Comparison of ENCODE assay signal across 28 cellular contexts in genomic region chr22:49719046-49719445, GRCh38.
"Had no signal": no experiment of that assay in that cellular context is flagged by ENCODE, and none has a peak within 500 bp of the region (broad histone marks: within the 10 kb centered on the region; RNA-seq: fewer than 3 reads in every experiment).

No MANE protein-coding gene starts in this region.

- H3K27ac ChIP-seq: adrenal gland, body of pancreas, coronary artery, dorsolateral prefrontal cortex, heart left ventricle, parathyroid adenoma, right atrium auricular region, SK-N-MC, tibial nerve, WERI-Rb-1 had no signal

- H3K36me3 ChIP-seq: adrenal gland, heart left ventricle, right atrium auricular region, tibial nerve, WERI-Rb-1 had no signal

- H3K9me3 Mint-ChIP-seq: activated naive CD8-positive, alpha-beta T cell treated with anti-CD3 and anti-CD28 coated beads for 36 hours; activated T-cell treated with anti-CD3 and anti-CD28 coated beads, Interleukin-2, amount 50 U/mL, for 4 hours; activated T-helper 17 cell treated with anti-CD3 and anti-CD28 coated beads, Interleukin-2, amount 50 U/mL, for 72 hours; immature natural killer cell; memory B cell; nephron had no signal

- H3K4me1 Mint-ChIP-seq: nephron had no signal

- DNase-seq: activated CD4-positive, alpha-beta T cell treated with anti-CD3 and anti-CD28 coated beads for 48 hours; activated CD4-positive, alpha-beta T cell treated with anti-CD3 and anti-CD28 coated beads, Interleukin-2, amount 50 U/mL, for 48 hours; activated naive CD4-positive, alpha-beta T cell; activated naive CD8-positive, alpha-beta T cell treated with anti-CD3 and anti-CD28 coated beads for 36 hours; activated T-cell treated with anti-CD3 and anti-CD28 coated beads, Interleukin-2, amount 50 U/mL, for 4 hours; aorta; body of pancreas; effector memory CD4-positive, alpha-beta T cell; heart left ventricle; hypothalamus; immature natural killer cell; kidney; stimulated activated CD4-positive, alpha-beta T cell treated with anti-CD3 and anti-CD28 coated beads, Interleukin-15, amount 100 ng/mL, for 24 hours; stimulated activated CD4-positive, alpha-beta T cell treated with anti-CD3 and anti-CD28 coated beads, Interleukin-2, amount 100 ng/mL, for 24 hours; stimulated activated naive CD4-positive, alpha-beta T cell; T1000; WERI-Rb-1 had no signal

- H3K9me3 ChIP-seq: adrenal gland, body of pancreas, heart left ventricle, right atrium auricular region had no signal

- H3K27me3 Mint-ChIP-seq: activated T-helper 17 cell treated with anti-CD3 and anti-CD28 coated beads, Interleukin-2, amount 50 U/mL, for 72 hours had no signal

- H3K4me3 ChIP-seq: adrenal gland, body of pancreas, coronary artery, dorsolateral prefrontal cortex, heart left ventricle, right atrium auricular region, SK-N-MC, tibial nerve had no signal

- H3K79me2 ChIP-seq: parathyroid adenoma had no signal

- H3K36me3 Mint-ChIP-seq: activated naive CD8-positive, alpha-beta T cell treated with anti-CD3 and anti-CD28 coated beads for 36 hours; immature natural killer cell had no signal

- H2AFZ ChIP-seq: parathyroid adenoma had no signal

- H3K27me3 ChIP-seq: right atrium auricular region had no signal

- H3K4me1 ChIP-seq: adrenal gland, body of pancreas, parathyroid adenoma, right atrium auricular region, tibial nerve had no signal

- H3K9ac ChIP-seq: parathyroid adenoma had no signal

- ATAC-seq: activated CD4-positive, CD25-positive, alpha-beta regulatory T cell treated with anti-CD3 and anti-CD28 coated beads, Interleukin-2, amount 50 U/mL, for 24 hours; activated T-cell treated with anti-CD3 and anti-CD28 coated beads, Interleukin-2, amount 50 U/mL, for 4 hours; activated T-helper 17 cell treated with anti-CD3 and anti-CD28 coated beads, Interleukin-2, amount 50 U/mL, for 72 hours; body of pancreas; heart left ventricle had no signal

- H3K4me3 Mint-ChIP-seq: activated naive CD8-positive, alpha-beta T cell treated with anti-CD3 and anti-CD28 coated beads for 36 hours; activated T-cell treated with anti-CD3 and anti-CD28 coated beads, Interleukin-2, amount 50 U/mL, for 4 hours; activated T-helper 17 cell treated with anti-CD3 and anti-CD28 coated beads, Interleukin-2, amount 50 U/mL, for 72 hours; immature natural killer cell; memory B cell; nephron had no signal

- H3K27ac Mint-ChIP-seq: activated naive CD8-positive, alpha-beta T cell treated with anti-CD3 and anti-CD28 coated beads for 36 hours; activated T-helper 17 cell treated with anti-CD3 and anti-CD28 coated beads, Interleukin-2, amount 50 U/mL, for 72 hours; immature natural killer cell; memory B cell; nephron had no signal
